ENCODE assay signal across 1 cellular context in the genomic region with DNA sequence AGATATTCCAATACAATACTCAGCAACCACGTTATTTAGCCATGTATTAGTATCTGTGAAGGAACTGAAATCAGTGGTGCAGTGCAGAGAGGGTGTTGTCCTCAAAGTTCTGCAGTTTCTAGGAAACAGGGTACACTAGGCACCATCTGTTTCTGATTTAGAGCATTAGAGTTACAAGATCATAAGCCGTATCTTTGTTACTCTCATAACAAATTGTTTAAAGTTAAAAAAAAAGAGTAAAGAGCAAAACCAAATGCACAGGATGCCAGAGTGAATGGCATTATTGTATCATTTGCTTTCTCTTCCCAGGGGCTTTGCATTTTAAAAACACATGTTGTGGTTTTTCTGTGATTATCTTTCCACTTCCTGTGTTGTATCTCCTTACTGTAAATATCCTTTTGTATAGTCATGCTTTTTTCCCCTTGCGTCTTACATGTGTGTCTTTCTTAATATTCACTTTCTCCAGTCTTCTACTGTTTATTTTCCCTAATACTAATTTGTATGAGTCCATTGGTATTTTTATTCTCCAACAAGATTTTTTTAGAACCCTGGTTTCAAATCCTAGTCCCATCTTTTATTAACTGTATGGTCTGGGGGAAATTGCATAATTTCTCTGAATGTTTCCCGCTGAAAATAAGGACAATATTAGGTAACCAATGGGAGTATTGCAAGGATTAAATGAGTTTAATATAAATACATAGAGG.
TF ChIP-seq lines count a peak whose summit lies in the region.

No MANE protein-coding gene starts in this region.

TF ChIP-seq in IMR-90, 13 proteins besides CTCF, POLR2A, EP300 and RAD21 (continued from another document):
- TF ChIP-seq, protein P1, sequence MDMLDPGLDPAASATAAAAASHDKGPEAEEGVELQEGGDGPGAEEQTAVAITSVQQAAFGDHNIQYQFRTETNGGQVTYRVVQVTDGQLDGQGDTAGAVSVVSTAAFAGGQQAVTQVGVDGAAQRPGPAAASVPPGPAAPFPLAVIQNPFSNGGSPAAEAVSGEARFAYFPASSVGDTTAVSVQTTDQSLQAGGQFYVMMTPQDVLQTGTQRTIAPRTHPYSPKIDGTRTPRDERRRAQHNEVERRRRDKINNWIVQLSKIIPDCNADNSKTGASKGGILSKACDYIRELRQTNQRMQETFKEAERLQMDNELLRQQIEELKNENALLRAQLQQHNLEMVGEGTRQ (IDR thresholded peaks at IDR 0.05; ENCODE audit: low read depth, low read length): no peak
- peak; percentile 41; the same call in 1 of the 2 replicates for TF ChIP-seq MAFK (IDR thresholded peaks at IDR 0.05; ENCODE audit: low read depth, low read length)
- no peak for TF ChIP-seq MXI1 (IDR thresholded peaks at IDR 0.05; ENCODE audit: borderline replicate concordance, low read depth, low read length)
- TF ChIP-seq CEBPB (IDR thresholded peaks at IDR 0.05; ENCODE audit: low read depth, low read length): peak; percentile 10; the same call in 1 of the 2 replicates
- 0 out of 2 replicates have a peak, but pooled peaks have one; percentile 33 for TF ChIP-seq FOS (IDR thresholded peaks at IDR 0.05; ENCODE audit: low read depth, low read length)
